ENCODE assay signal across 16 cellular contexts in genomic region chr2:241116606-241117560, GRCh38.
"Had no signal": no experiment of that assay in that cellular context is flagged by ENCODE, and none has a peak within 500 bp of the region (broad histone marks: within the 10 kb centered on the region; RNA-seq: fewer than 3 reads in every experiment).

No MANE protein-coding gene starts in this region.

- H3K27me3 Mint-ChIP-seq: memory B cell, type B pancreatic cell had no signal

- ATAC-seq: left lobe of liver had no signal

- H3K9me3 ChIP-seq: esophagus squamous epithelium, right atrium auricular region had no signal

- H3K4me3 ChIP-seq: esophagus squamous epithelium, right atrium auricular region, smooth muscle cell had no signal

- H3K4me3 Mint-ChIP-seq: activated naive CD4-positive, alpha-beta T cell treated with anti-CD3 and anti-CD28 coated beads for 36 hours; activated T-helper 1 cell treated with anti-CD3 and anti-CD28 coated beads, Interleukin-12 subunit alpha, Interleukin-12 subunit beta, Interleukin-2, Interleukin-4 antibody, amounts not matched to agents 30 ng/mL and 10 ng/mL and 1 ng/mL, durations not matched to agents 14 hours and 24 hours and 36 hours; memory B cell; T-helper 1 cell treated with Interleukin-12 subunit alpha and Interleukin-12 subunit beta and Interleukin-4 antibody, amounts not matched to agents 30 μg/mL and 1 μg/mL, for 36 hours; type B pancreatic cell had no signal

- H3K9me3 Mint-ChIP-seq: memory B cell, type B pancreatic cell had no signal

- H3K27ac ChIP-seq: brain microvascular endothelial cell, esophagus squamous epithelium, right atrium auricular region had no signal

- DNase-seq: activated CD4-positive, CD25-positive, alpha-beta regulatory T cell; activated naive CD4-positive, alpha-beta T cell treated with anti-CD3 and anti-CD28 coated beads for 36 hours; brain microvascular endothelial cell; cerebellar nuclear complex; esophagus squamous epithelium; foreskin fibroblast; head of caudate nucleus; SHP77; stimulated activated naive CD4-positive, alpha-beta T cell treated with Interleukin-2 at 50 U/mL for 16 hours had no signal

- H3K36me3 ChIP-seq: brain microvascular endothelial cell, right atrium auricular region had no signal

- H3K27me3 ChIP-seq: brain microvascular endothelial cell, esophagus squamous epithelium, right atrium auricular region had no signal

- H3K27ac Mint-ChIP-seq: type B pancreatic cell had no signal

- H3K4me1 ChIP-seq: esophagus squamous epithelium, right atrium auricular region had no signal
